ENCODE assay signal across 13 cellular contexts in the genomic region with DNA sequence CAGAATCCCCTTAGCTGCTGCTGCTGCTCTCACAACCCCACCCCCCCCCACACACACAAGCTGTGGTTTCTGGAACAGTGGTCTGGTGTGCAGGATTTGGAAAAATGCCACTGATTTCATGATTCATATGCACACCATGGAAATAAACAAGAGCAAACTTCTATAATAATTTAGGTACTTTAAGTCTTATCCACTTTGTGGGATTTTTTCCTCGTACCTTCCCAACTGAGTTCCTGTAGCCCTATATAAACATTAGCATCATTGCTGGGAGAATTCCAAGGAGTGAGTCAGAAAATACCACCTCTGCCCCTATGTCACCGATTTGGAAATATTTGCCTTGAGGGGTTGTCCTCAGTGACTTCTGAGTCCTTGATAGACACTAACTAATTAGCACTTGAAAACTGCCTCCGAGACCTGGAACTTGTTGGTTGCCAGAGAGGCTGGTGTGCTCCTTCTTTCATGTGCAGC.
DNase-seq lines count a peak whose midpoint lies in the region; FAIRE-seq lines count a peak whose summit lies in the region.
"Had no signal": no experiment of that assay in that cellular context is flagged by ENCODE, and none has a peak within 500 bp of the region (broad histone marks: within the 10 kb centered on the region; RNA-seq: fewer than 3 reads in every experiment).

No MANE protein-coding gene starts in this region.

- no peak overlapping the region for H3K4me3 ChIP-seq in SJCRH30

- H3K4me1 Mint-ChIP-seq in T-helper 2 cell treated with Interferon-gamma antibody and Interleukin-4, amounts not matched to agents 5 μg/mL and 100 μg/mL, for 36 hours (ENCODE audit: low read depth) = no peaks in the 10 kb centered on the region

- no peak overlapping the region for H3K27ac Mint-ChIP-seq in T-helper 2 cell treated with Interferon-gamma antibody and Interleukin-4, amounts not matched to agents 5 μg/mL and 100 μg/mL, for 36 hours

- H3K4me3 Mint-ChIP-seq in T-helper 2 cell treated with Interferon-gamma antibody and Interleukin-4, amounts not matched to agents 5 μg/mL and 100 μg/mL, for 36 hours = no peak overlapping the region

- no peak for FAIRE-seq in GM19239 (lab: Jason Lieb, UNC)

- no peaks in the 10 kb centered on the region; the same call in 1 of the 2 replicates for H3K4me1 ChIP-seq in SJCRH30

- H3K27me3 Mint-ChIP-seq in T-helper 2 cell treated with Interferon-gamma antibody and Interleukin-4, amounts not matched to agents 5 μg/mL and 100 μg/mL, for 36 hours (ENCODE audit: low read depth) = peaks cover 6% of the 10 kb centered on the region

- H3K36me3 ChIP-seq in SJCRH30 = no peaks in the 10 kb centered on the region
- H3K36me3 ChIP-seq: tibial nerve had no signal

- no peaks in the 10 kb centered on the region for H3K9me3 ChIP-seq in SJCRH30 (replicated peaks)
- H3K9me3 ChIP-seq: tibial nerve had no signal

- DNase-seq in NCI-H1417 (lab: John Stamatoyannopoulos, UW) (peak in 2 of 3 experiments; percentile 42 to 73), NCI-H1417 treated with DMSO at 0.1 percent for 48 hours (lab: John Stamatoyannopoulos, UW) (no peak), SJCRH30 (peak; percentile 21 to 31), fibroblast of the conjunctiva (ENCODE audit: low read depth) (peak; percentile 35), smooth muscle cell of the brain vasculature (ENCODE audit: low read depth, low spot score) (peak; percentile 81), GM19239 (ENCODE audit: insufficient read length, low spot score) (no peak), AML-193 (lab: John Stamatoyannopoulos, UW) (no peak)
- no peak for DNase-seq in T-helper 2 cell treated with Interferon-gamma antibody and Interleukin-4, amounts not matched to agents 5 μg/mL and 100 μg/mL, for 36 hours (ENCODE audit: low spot score)
- DNase-seq: ACHN; activated naive CD4-positive, alpha-beta T cell treated with anti-CD3 and anti-CD28 coated beads, Interleukin-2, amount 50 U/mL, for 16 hours; foreskin melanocyte; stimulated activated CD4-positive, alpha-beta T cell treated with anti-CD3 and anti-CD28 coated beads, Interleukin-4, amount 100 ng/mL, for 1 hour had no signal

- H3K9me3 Mint-ChIP-seq in T-helper 2 cell treated with Interferon-gamma antibody and Interleukin-4, amounts not matched to agents 5 μg/mL and 100 μg/mL, for 36 hours = no peaks in the 10 kb centered on the region

- H3K27me3 ChIP-seq in SJCRH30 = no peaks in the 10 kb centered on the region
- H3K27me3 ChIP-seq: tibial nerve had no signal

- no peaks in the 10 kb centered on the region for H3K36me3 Mint-ChIP-seq in T-helper 2 cell treated with Interferon-gamma antibody and Interleukin-4, amounts not matched to agents 5 μg/mL and 100 μg/mL, for 36 hours (ENCODE audit: low read depth)

- no peak overlapping the region for H3K27ac ChIP-seq in SJCRH30
- H3K27ac ChIP-seq: tibial nerve had no signal

Comparison
In these comparisons a context has a peak if more than half of its experiments do, and no peak if none do; other contexts are left out.
1. DNase-seq: peak in NCI-H1417 (2 of 3), SJCRH30 (2 of 2), fibroblast of the conjunctiva (single experiment) and smooth muscle cell of the brain vasculature (single experiment); none in NCI-H1417 treated with DMSO at 0.1 percent for 48 hours (single experiment), GM19239 (single experiment), AML-193 (0 of 2) and T-helper 2 cell treated with Interferon-gamma antibody and Interleukin-4, amounts not matched to agents 5 μg/mL and 100 μg/mL, for 36 hours (single experiment).